In the genomic region with DNA sequence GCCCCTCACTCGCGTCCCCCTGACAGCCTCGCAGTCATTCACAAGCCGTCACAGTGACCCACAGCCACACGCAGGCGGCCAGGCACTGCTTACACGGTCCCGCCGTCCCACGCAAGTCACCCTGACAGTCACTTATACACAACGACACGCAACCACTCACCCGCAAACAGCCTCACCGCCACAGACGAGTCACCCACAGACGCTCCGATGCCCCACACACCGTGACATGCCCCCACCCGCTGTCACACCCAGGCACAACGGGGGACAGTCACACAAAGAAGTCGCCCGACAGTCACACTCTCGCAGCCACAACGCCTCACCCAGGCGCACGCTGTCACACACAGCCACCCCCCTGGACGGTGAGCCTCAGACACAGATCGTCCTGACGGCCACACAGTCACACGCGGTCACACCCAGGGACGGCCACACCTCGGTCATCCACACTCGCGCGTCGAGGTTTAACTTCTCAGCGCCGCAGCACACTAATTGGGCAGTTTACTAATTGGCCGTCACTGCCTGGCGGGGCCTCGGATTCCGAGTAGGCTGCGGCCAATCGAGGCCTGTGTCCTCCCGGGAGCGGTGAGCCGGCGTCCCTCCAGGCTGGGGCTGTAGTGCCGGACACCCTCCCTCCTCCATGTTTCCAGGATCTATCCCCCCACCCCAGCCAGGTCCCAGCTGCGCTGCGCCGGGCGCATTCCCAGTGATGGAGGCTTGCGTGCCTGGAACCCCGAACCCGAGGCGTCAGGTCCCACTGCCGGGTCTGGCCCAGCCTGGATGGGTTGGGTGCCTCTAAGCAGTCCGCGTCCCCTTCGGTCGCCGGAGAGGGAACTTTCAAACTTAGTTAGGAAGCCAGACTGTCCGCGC, we compare ENCODE assay signal across 8 cellular contexts. TPM values are rescaled to one million over a fixed set of nuclear protein-coding genes. Genes with fewer than 3 reads are reported as not detected.
DNase-seq lines count a peak whose midpoint lies in the region; ATAC-seq and TF ChIP-seq lines count a peak whose summit lies in the region.

No MANE protein-coding gene starts in this region.

- peak overlapping the region; percentile 30 to 32 for H3K9ac ChIP-seq in duodenal mucosa (ENCODE audit: low read depth in 1 of 2, low read length in 2 of 2)

- H3K9me3 Mint-ChIP-seq in activated B cell treated with CpG ODN at 0.5 μM for 24 hours (peaks cover 9% of the 10 kb centered on the region), mesothelial cell of epicardium (peaks cover 19% of the 10 kb centered on the region)

- DNase-seq in NK-92 treated with Interleukin-12 subunit alpha and Interleukin-12 subunit beta, amount 100 ng/mL, for 24 hours (lab: John Stamatoyannopoulos, UW), result peak; percentile 65
- DNase-seq in NK-92 (lab: John Stamatoyannopoulos, UW; ENCODE audit: unreplicated experiment) (no peak), activated B cell treated with CpG ODN at 0.5 μM for 24 hours (no peak), mesothelial cell of epicardium (ENCODE audit: low spot score in 2 of 2, unreplicated experiment in 2 of 2) (no peak), tibial artery (peak in 1 of 2 donors; percentile 63), GOT3 (lab: John Stamatoyannopoulos, UW) (no peak)

- H3K4me3 ChIP-seq in duodenal mucosa (ENCODE audit: low read depth in 1 of 2, low read length in 2 of 2) (peak overlapping the region; percentile 67 to 73), tibial artery (peak overlapping the region; percentile 34 to 44)

- H3K27ac Mint-ChIP-seq in activated B cell treated with CpG ODN at 0.5 μM for 24 hours, result peak overlapping the region; percentile 54
- no peak overlapping the region for H3K27ac Mint-ChIP-seq in mesothelial cell of epicardium

- peaks cover 0 to 12% of the 10 kb centered on the region in 2 donors for H3K4me1 ChIP-seq in duodenal mucosa (ENCODE audit: control insufficient read depth in 1 of 2, insufficient read depth in 2 of 2, low read length in 2 of 2)
- H3K4me1 ChIP-seq in tibial artery, result peaks cover 0 to 18% (median 9%) of the 10 kb centered on the region in 4 donors

- CTCF ChIA-PET in activated B cell treated with CpG ODN at 0.5 μM for 24 hours (lab: Charles Lee), result no interaction called here

- H3K36me3 Mint-ChIP-seq in activated B cell treated with CpG ODN at 0.5 μM for 24 hours (ENCODE audit: low read depth), result no peaks in the 10 kb centered on the region
- H3K36me3 Mint-ChIP-seq in mesothelial cell of epicardium, result peaks cover 3% of the 10 kb centered on the region

- H3K27ac ChIP-seq in duodenal mucosa (ENCODE audit: low read depth, low read length) (no peak overlapping the region), tibial artery (no peak overlapping the region)

- H3K27me3 ChIP-seq in duodenal mucosa (ENCODE audit: control insufficient read depth in 1 of 2, insufficient read depth in 2 of 2, low read length in 2 of 2) (peaks cover 29 to 32% of the 10 kb centered on the region in 2 donors), tibial artery (peaks cover 0 to 49% of the 10 kb centered on the region in 2 donors)

- peak overlapping the region; percentile 82 for H3K4me3 Mint-ChIP-seq in activated B cell treated with CpG ODN at 0.5 μM for 24 hours
- peak overlapping the region; percentile 69 for H3K4me3 Mint-ChIP-seq in mesothelial cell of epicardium

- ATAC-seq in activated B cell treated with CpG ODN at 0.5 μM for 24 hours (ENCODE audit: low read depth), result peak; percentile 34
- ATAC-seq in HG02678 (IDR thresholded peaks at IDR 0.05; ENCODE audit: unreplicated experiment), result no peak

- H3K4me1 Mint-ChIP-seq in activated B cell treated with CpG ODN at 0.5 μM for 24 hours (peaks cover 36% of the 10 kb centered on the region), mesothelial cell of epicardium (peaks cover 8% of the 10 kb centered on the region)

- POLR2A ChIA-PET in activated B cell treated with CpG ODN at 0.5 μM for 24 hours (lab: Charles Lee), result no interaction called here

- intact Hi-C loops in activated B cell treated with CpG ODN at 0.5 μM for 24 hours (cut with micrococcal nuclease), result loop anchor here (2.0 to 5.0 kb wide), 2 partner anchors 35 to 163 kb away; no protein-coding TSS in a partner anchor
- intact Hi-C loops in tibial artery (cut with DNase I; ENCODE audit: low total_unique reads), result no loop called here

- TF ChIP-seq CTCF in activated B cell treated with CpG ODN at 0.5 μM for 24 hours (IDR thresholded peaks at IDR 0.05), result no peak
- no peak for TF ChIP-seq CTCF in mesothelial cell of epicardium (IDR thresholded peaks at IDR 0.05; ENCODE audit: unreplicated experiment)
- TF ChIP-seq CTCF in tibial artery (IDR thresholded peaks at IDR 0.05), result no peak

- peaks cover 27% of the 10 kb centered on the region for H3K27me3 Mint-ChIP-seq in activated B cell treated with CpG ODN at 0.5 μM for 24 hours
- peaks cover 91% of the 10 kb centered on the region for H3K27me3 Mint-ChIP-seq in mesothelial cell of epicardium (ENCODE audit: low read depth)

- peaks cover 6% of the 10 kb centered on the region in 2 donors for H3K9me3 ChIP-seq in duodenal mucosa (ENCODE audit: control insufficient read depth in 1 of 2, low read length in 2 of 2)
- peaks cover 6 to 21% (median 19%) of the 10 kb centered on the region in 3 donors for H3K9me3 ChIP-seq in tibial artery

- H3K36me3 ChIP-seq in duodenal mucosa (ENCODE audit: control insufficient read depth in 1 of 2, insufficient read depth in 2 of 2, low read length in 2 of 2), result no peaks in the 10 kb centered on the region
- H3K36me3 ChIP-seq in tibial artery, result no peaks in the 10 kb centered on the region

RNA-seq across cellular contexts. Expression of gene TOX2, which starts 0.8 kb away (rescaled TPM):
- total RNA-seq in activated B cell treated with CpG ODN at 0.5 μM for 24 hours, result 4.8 and 5.0 TPM in 2 replicates
- total RNA-seq in mesothelial cell of epicardium, result 0.64 to 0.94 TPM (median 0.70 TPM) in 3 replicates
